20 cellular contexts compared by ENCODE assay signal in the genomic region with DNA sequence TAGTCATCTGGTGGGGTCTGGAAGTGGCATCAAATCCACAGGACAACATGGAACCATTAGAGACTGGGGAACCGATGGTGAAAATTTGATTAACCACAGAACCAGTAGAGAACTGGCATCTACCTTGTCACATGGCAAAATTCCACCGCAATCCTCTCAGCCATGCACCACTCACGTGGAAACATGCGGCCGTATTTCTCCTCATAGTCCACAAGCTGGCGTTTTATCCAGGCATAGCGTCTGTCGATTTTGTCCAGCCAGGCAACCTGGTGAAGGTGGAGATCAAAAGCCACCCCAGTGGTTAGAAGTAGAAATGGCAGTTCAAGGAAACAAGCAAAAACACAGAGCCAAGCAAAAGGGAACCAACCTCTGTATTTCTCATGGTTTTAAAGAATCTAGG.
DNase-seq lines count a peak whose midpoint lies in the region; ATAC-seq and TF ChIP-seq lines count a peak whose summit lies in the region.
"Had no signal": no experiment of that assay in that cellular context is flagged by ENCODE, and none has a peak within 500 bp of the region (broad histone marks: within the 10 kb centered on the region; RNA-seq: fewer than 3 reads in every experiment).

No MANE protein-coding gene starts in this region.

- no peaks in the 10 kb centered on the region for H3K27me3 Mint-ChIP-seq in GM23338 (ENCODE audit: insufficient read depth, low read depth, poor library complexity)

- H3K79me2 ChIP-seq in GM23338 (replicated peaks; ENCODE audit: insufficient read depth), result no peaks in the 10 kb centered on the region

- intact Hi-C loops in heart left ventricle (cut with DNase I), result loop anchor here in 1 of 10 donors (10.0 kb wide), 1 partner anchor 62 kb away; no protein-coding TSS in a partner anchor

- H3K36me3 ChIP-seq in GM23338 (ENCODE audit: insufficient read depth), result no peaks in the 10 kb centered on the region
- H3K36me3 ChIP-seq in WERI-Rb-1, result peaks cover 49% of the 10 kb centered on the region
- peaks cover 0 to 84% (median 64%) of the 10 kb centered on the region in 9 donors for H3K36me3 ChIP-seq in heart left ventricle

- ATAC-seq in GM23338, result no peak
- ATAC-seq in heart left ventricle, result no peak
- ATAC-seq: CD8-positive, alpha-beta T cell had no signal

- no peak overlapping the region for H3K4me3 ChIP-seq in GM23338
- H3K4me3 ChIP-seq in WERI-Rb-1 (ENCODE audit: low read depth, low read length), result no peak overlapping the region
- no peak overlapping the region for H3K4me3 ChIP-seq in heart left ventricle

- H3K36me3 Mint-ChIP-seq in GM23338 (ENCODE audit: low read depth), result peaks cover 22% of the 10 kb centered on the region

- 94 to 98% (median 96%) methylated on average over 8 of the region's 8 CpGs for WGBS in heart left ventricle, 4 donors

- H4K20me1 ChIP-seq in GM23338 (replicated peaks; ENCODE audit: insufficient read depth), result no peaks in the 10 kb centered on the region

- H3F3A ChIP-seq in GM23338 (replicated peaks; ENCODE audit: low read depth), result no peaks in the 10 kb centered on the region

- H3K9me3 Mint-ChIP-seq in GM23338, result no peaks in the 10 kb centered on the region
- H3K9me3 Mint-ChIP-seq: CD8-positive, alpha-beta T cell had no signal

- no peaks in the 10 kb centered on the region for H3K4me1 Mint-ChIP-seq in GM23338

- H3K9me2 ChIP-seq in GM23338 (ENCODE audit: insufficient read depth), result no peaks in the 10 kb centered on the region

- H3K4me3 Mint-ChIP-seq in GM23338, result no peak overlapping the region
- H3K4me3 Mint-ChIP-seq: CD8-positive, alpha-beta T cell had no signal

- H3K4me1 ChIP-seq in GM23338 (ENCODE audit: insufficient read depth) (no peaks in the 10 kb centered on the region), heart left ventricle (peaks cover 0 to 34% (median 2%) of the 10 kb centered on the region in 12 donors)

- H3K27me3 ChIP-seq in GM23338 (ENCODE audit: insufficient read depth) (no peaks in the 10 kb centered on the region), WERI-Rb-1 (ENCODE audit: insufficient read depth, low read depth, severe bottlenecking) (no peaks in the 10 kb centered on the region), heart left ventricle (no peaks in the 10 kb centered on the region)

- H3K9me3 ChIP-seq in WERI-Rb-1 (ENCODE audit: severe bottlenecking) (no peaks in the 10 kb centered on the region), heart left ventricle (no peaks in the 10 kb centered on the region)

- H3K27ac Mint-ChIP-seq in GM23338, result no peak overlapping the region
- H3K27ac Mint-ChIP-seq: CD8-positive, alpha-beta T cell had no signal

- H3K4me2 ChIP-seq in GM23338, result no peak overlapping the region

- no peak overlapping the region for H2AFZ ChIP-seq in GM23338

- TF ChIP-seq CTCF in GM23338 (conservative IDR thresholded peaks at IDR 0.05; ENCODE audit: low read depth in 2 of 2), result peak; percentile 16 to 27; a peak in 2 of 4 replicates
- TF ChIP-seq CTCF in WERI-Rb-1 (IDR thresholded peaks at IDR 0.05; ENCODE audit: low read depth, low read length), result 0 out of 2 replicates have a peak, but pooled peaks have one; percentile 15
- TF ChIP-seq CTCF in heart left ventricle (IDR thresholded peaks at IDR 0.05), result no peak

- H3K27ac ChIP-seq in GM23338 (ENCODE audit: low read depth), result no peak overlapping the region
- H3K27ac ChIP-seq in WERI-Rb-1, result no peak overlapping the region
- no peak overlapping the region for H3K27ac ChIP-seq in heart left ventricle
- H3K27ac ChIP-seq: RWPE1 had no signal

- DNase-seq in GM23338 (ENCODE audit: low spot score) (peak; percentile 21), WERI-Rb-1 (no peak), dedifferentiated amniotic fluid mesenchymal stem cell (ENCODE audit: extremely low spot score) (peak; percentile 14), islet precursor cell (peak; percentile 47), NCI-H1048 (lab: John Stamatoyannopoulos, UW) (no peak), heart left ventricle (no peak), NCI-H345 (lab: John Stamatoyannopoulos, UW) (no peak), activated gamma-delta T cell treated with Interleukin-2 at 50 U/mL for 16 hours (no peak)
- DNase-seq: AML-193; Calu3; CD8-positive, alpha-beta T cell; DMS153; GF-D8; Kasumi-1; NCI-H1436; NCI-H1930; NCI-H510A; NCI-H748 treated with DMSO at 0.1 percent for 48 hours; SHP77 treated with DMSO at 0.1 percent for 48 hours had no signal

- TF ChIP-seq POLR2A in heart left ventricle (IDR thresholded peaks at IDR 0.05), result no peak

TF ChIP-seq in GM23338, 12 proteins besides CTCF, POLR2A, EP300 and RAD21 (continues in another document):
- TF ChIP-seq EZH2 (IDR thresholded peaks at IDR 0.05; ENCODE audit: low read depth, unreplicated experiment), result no peak
- no peak for TF ChIP-seq JUNB (IDR thresholded peaks at IDR 0.05; ENCODE audit: unreplicated experiment)
- TF ChIP-seq ZNF331 (CRISPR knock-in tag; IDR thresholded peaks at IDR 0.05; ENCODE audit: low read depth), result no peak
- TF ChIP-seq NANOG (IDR thresholded peaks at IDR 0.05; ENCODE audit: borderline replicate concordance), result no peak
- no peak for TF ChIP-seq CREB1 (CRISPR knock-in tag; IDR thresholded peaks at IDR 0.05; ENCODE audit: low read depth)
- TF ChIP-seq ZNF114 (CRISPR knock-in tag; IDR thresholded peaks at IDR 0.05), result no peak
- TF ChIP-seq, protein P1, sequence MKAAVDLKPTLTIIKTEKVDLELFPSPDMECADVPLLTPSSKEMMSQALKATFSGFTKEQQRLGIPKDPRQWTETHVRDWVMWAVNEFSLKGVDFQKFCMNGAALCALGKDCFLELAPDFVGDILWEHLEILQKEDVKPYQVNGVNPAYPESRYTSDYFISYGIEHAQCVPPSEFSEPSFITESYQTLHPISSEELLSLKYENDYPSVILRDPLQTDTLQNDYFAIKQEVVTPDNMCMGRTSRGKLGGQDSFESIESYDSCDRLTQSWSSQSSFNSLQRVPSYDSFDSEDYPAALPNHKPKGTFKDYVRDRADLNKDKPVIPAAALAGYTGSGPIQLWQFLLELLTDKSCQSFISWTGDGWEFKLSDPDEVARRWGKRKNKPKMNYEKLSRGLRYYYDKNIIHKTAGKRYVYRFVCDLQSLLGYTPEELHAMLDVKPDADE (IDR thresholded peaks at IDR 0.05), result no peak
- no peak for TF ChIP-seq STAT1 (IDR thresholded peaks at IDR 0.05; ENCODE audit: unreplicated experiment)
- no peak for TF ChIP-seq EZH2phosphoT487 (IDR thresholded peaks at IDR 0.05; ENCODE audit: unreplicated experiment)
- no peak for TF ChIP-seq POLR2AphosphoS5 (IDR thresholded peaks at IDR 0.05; ENCODE audit: low read depth)
- TF ChIP-seq, protein P2, sequence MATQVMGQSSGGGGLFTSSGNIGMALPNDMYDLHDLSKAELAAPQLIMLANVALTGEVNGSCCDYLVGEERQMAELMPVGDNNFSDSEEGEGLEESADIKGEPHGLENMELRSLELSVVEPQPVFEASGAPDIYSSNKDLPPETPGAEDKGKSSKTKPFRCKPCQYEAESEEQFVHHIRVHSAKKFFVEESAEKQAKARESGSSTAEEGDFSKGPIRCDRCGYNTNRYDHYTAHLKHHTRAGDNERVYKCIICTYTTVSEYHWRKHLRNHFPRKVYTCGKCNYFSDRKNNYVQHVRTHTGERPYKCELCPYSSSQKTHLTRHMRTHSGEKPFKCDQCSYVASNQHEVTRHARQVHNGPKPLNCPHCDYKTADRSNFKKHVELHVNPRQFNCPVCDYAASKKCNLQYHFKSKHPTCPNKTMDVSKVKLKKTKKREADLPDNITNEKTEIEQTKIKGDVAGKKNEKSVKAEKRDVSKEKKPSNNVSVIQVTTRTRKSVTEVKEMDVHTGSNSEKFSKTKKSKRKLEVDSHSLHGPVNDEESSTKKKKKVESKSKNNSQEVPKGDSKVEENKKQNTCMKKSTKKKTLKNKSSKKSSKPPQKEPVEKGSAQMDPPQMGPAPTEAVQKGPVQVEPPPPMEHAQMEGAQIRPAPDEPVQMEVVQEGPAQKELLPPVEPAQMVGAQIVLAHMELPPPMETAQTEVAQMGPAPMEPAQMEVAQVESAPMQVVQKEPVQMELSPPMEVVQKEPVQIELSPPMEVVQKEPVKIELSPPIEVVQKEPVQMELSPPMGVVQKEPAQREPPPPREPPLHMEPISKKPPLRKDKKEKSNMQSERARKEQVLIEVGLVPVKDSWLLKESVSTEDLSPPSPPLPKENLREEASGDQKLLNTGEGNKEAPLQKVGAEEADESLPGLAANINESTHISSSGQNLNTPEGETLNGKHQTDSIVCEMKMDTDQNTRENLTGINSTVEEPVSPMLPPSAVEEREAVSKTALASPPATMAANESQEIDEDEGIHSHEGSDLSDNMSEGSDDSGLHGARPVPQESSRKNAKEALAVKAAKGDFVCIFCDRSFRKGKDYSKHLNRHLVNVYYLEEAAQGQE (IDR thresholded peaks at IDR 0.05; ENCODE audit: unreplicated experiment), result no peak

Comparison
In these comparisons a context has a peak if more than half of its experiments do, and no peak if none do; other contexts are left out.
1. DNase-seq: peak in GM23338 (single experiment), dedifferentiated amniotic fluid mesenchymal stem cell (single experiment) and islet precursor cell (single experiment); none in WERI-Rb-1 (single experiment), NCI-H1048 (single experiment), heart left ventricle (0 of 5), NCI-H345 (single experiment) and activated gamma-delta T cell treated with Interleukin-2 at 50 U/mL for 16 hours (single experiment).
2. CTCF ChIP-seq: peak in GM23338 (2 of 2) and WERI-Rb-1 (single experiment); none in heart left ventricle (0 of 12).